In genomic region chr11:122157540-122158173, GRCh38 we compare ENCODE assay signal across 8 cellular contexts. TPM values are rescaled to one million over a fixed set of nuclear protein-coding genes. Genes with fewer than 3 reads are reported as not detected.
DNase-seq lines count a peak whose midpoint lies in the region; ATAC-seq and TF ChIP-seq lines count a peak whose summit lies in the region.

No MANE protein-coding gene starts in this region.

- ATAC-seq in GM21360 (IDR thresholded peaks at IDR 0.05; ENCODE audit: unreplicated experiment) = no peak
- no peak for ATAC-seq in GM19324 (IDR thresholded peaks at IDR 0.05; ENCODE audit: low FRiP score, unreplicated experiment)

- H3K4me3 ChIP-seq in HL-60 (replicated peaks; ENCODE audit: insufficient read depth, low read length) (peak overlapping the region; percentile 17), fibroblast of mammary gland (ENCODE audit: control insufficient read depth, low read depth, low read length) (peak overlapping the region; percentile 48), skeletal muscle satellite cell (ENCODE audit: low read length) (peak overlapping the region; percentile 74)

- H3K4me2 ChIP-seq in skeletal muscle satellite cell (ENCODE audit: low read length) = peak overlapping the region; percentile 86

- H3K36me3 ChIP-seq in skeletal muscle satellite cell (ENCODE audit: insufficient read depth, low read length) = peaks cover 92% of the 10 kb centered on the region

- DNase-seq in HL-60 (ENCODE audit: low read depth in 1 of 2, low spot score in 1 of 2) (no peak), SW480 (ENCODE audit: low spot score) (peak; percentile 11), fibroblast of mammary gland (ENCODE audit: low read depth) (no peak), NCI-H510A treated with DMSO at 0.1 percent for 48 hours (lab: John Stamatoyannopoulos, UW) (no peak), KG1 (lab: John Stamatoyannopoulos, UW) (no peak)

- H3K27me3 ChIP-seq in HL-60 (ENCODE audit: insufficient read depth, poor library complexity, severe bottlenecking) (peaks cover 10% of the 10 kb centered on the region), skeletal muscle satellite cell (ENCODE audit: control insufficient read depth, insufficient read depth, low read length) (no peaks in the 10 kb centered on the region)

- TF ChIP-seq CTCF in HL-60 (IDR thresholded peaks at IDR 0.05; ENCODE audit: insufficient read depth, low read length) (no peak), fibroblast of mammary gland (conservative IDR thresholded peaks at IDR 0.05; ENCODE audit: control insufficient read depth, insufficient read depth, low read depth, low read length) (no peak)

- no peak overlapping the region for H3K27ac ChIP-seq in HL-60 (replicated peaks)

- no peaks in the 10 kb centered on the region for H3K9me3 ChIP-seq in skeletal muscle satellite cell (replicated peaks; ENCODE audit: low read length)

- H3K9ac ChIP-seq in skeletal muscle satellite cell (ENCODE audit: low read depth, low read length) = peak overlapping the region; percentile 88

- peaks cover 75% of the 10 kb centered on the region for H3K4me1 ChIP-seq in skeletal muscle satellite cell (ENCODE audit: control insufficient read depth, insufficient read depth, low read length)

RNA-seq across cellular contexts. Expression of gene BLID, which starts 41.6 kb away (rescaled TPM):
- 19.2 and 31.2 TPM in 2 replicates for total RNA-seq in skeletal muscle satellite cell (2012; rRNA removed)

Comparison
In these comparisons a context has a peak if more than half of its experiments do, and no peak if none do; other contexts are left out.
1. H3K4me3 ChIP-seq: peak in every context shown above with its lines; median percentile 74 in skeletal muscle satellite cell; 48 in fibroblast of mammary gland; 17 in HL-60.